Comparison of ENCODE assay signal across 8 cellular contexts in genomic region chr2:161159829-161160225, GRCh38. TPM values are rescaled to one million over a fixed set of nuclear protein-coding genes. Genes with fewer than 3 reads are reported as not detected.
A peak's percentile ranks its signal among the peaks of the same experiment; 100 is the strongest.
DNase-seq lines count a peak whose midpoint lies in the region; ATAC-seq and TF ChIP-seq lines count a peak whose summit lies in the region.

No MANE protein-coding gene starts in this region.

- WGBS in right cardiac atrium: 9% methylated on average over 7 of the region's 7 CpGs
- WGBS in testis, 2 donors: 4 to 7% methylated on average over 7 of the region's 7 CpGs

- no peaks in the 10 kb centered on the region for H3K27me3 ChIP-seq in SJSA1 (replicated peaks)
- no peaks in the 10 kb centered on the region for H3K27me3 ChIP-seq in right cardiac atrium (ENCODE audit: control insufficient read depth, insufficient read depth)
- no peaks in the 10 kb centered on the region for H3K27me3 ChIP-seq in testis

- no peak for TF ChIP-seq CTCF in AG04449 (IDR thresholded peaks at IDR 0.05; ENCODE audit: insufficient read depth, low read length, missing control alignments)
- no peak for TF ChIP-seq CTCF in testis (IDR thresholded peaks at IDR 0.05)

- H3K27ac ChIP-seq in SJSA1 (no peak overlapping the region; the same call in 1 of the 2 replicates), right cardiac atrium (ENCODE audit: low read length) (peak overlapping the region; percentile 80), testis (peak overlapping the region; percentile 90 to 91)

- intact Hi-C loops in right cardiac atrium (cut with DNase I) (no loop called here), testis (cut with DNase I; ENCODE audit: low total_unique reads) (no loop called here)

- DNase-seq in AG04449 (ENCODE audit: low read depth, low spot score): no peak
- peak in 1 of 2 experiments; percentile 39 for DNase-seq in SJSA1 (ENCODE audit: low read depth in 1 of 2, low spot score in 2 of 2)
- no peak for DNase-seq in right cardiac atrium
- DNase-seq in testis: no peak
- no peak for DNase-seq in SIG-M5 treated with dmso at 0.1 percent for 504 hours (lab: John Stamatoyannopoulos, UW; ENCODE audit: unreplicated experiment)
- DNase-seq in NCI-H187 (lab: John Stamatoyannopoulos, UW): no peak
- no peak for DNase-seq in 8988T

- H3K36me3 ChIP-seq in SJSA1 (peaks cover 36% of the 10 kb centered on the region), testis (ENCODE audit: low read depth, missing control alignments) (no peaks in the 10 kb centered on the region)

- H3K4me3 ChIP-seq in AG04449 (ENCODE audit: low read depth, low read length) (peak overlapping the region; percentile 85), SJSA1 (peak overlapping the region; percentile 77), right cardiac atrium (ENCODE audit: low read length) (peak overlapping the region; percentile 87), testis (peak overlapping the region; percentile 90 to 97)

- CTCF ChIA-PET in AG04449 (lab: Yijun Ruan, JAX): no interaction called here

- POLR2A ChIA-PET in AG04449 (lab: Yijun Ruan, JAX): no interaction called here

- ATAC-seq in GM21528 (IDR thresholded peaks at IDR 0.05; ENCODE audit: low FRiP score, unreplicated experiment): peak; percentile 0
- no peak for ATAC-seq in right cardiac atrium

- no peak for TF ChIP-seq POLR2A in testis (IDR thresholded peaks at IDR 0.05)

- H3K9me3 ChIP-seq in SJSA1 (replicated peaks) (no peaks in the 10 kb centered on the region), right cardiac atrium (ENCODE audit: control insufficient read depth, low read length) (no peaks in the 10 kb centered on the region), testis (no peaks in the 10 kb centered on the region)

- H3K4me1 ChIP-seq in SJSA1 (replicated peaks) (peaks cover 29% of the 10 kb centered on the region), right cardiac atrium (ENCODE audit: control insufficient read depth, insufficient read depth, low read length) (no peaks in the 10 kb centered on the region), testis (peaks cover 11% of the 10 kb centered on the region)

RNA-seq across cellular contexts. Expression of gene TANK, which starts 0.4 kb away (rescaled TPM):
- total RNA-seq in SJSA1 (2014; rRNA removed; shearing (Covaris generic)): 67.5 and 106 TPM in 2 replicates
- total RNA-seq in right cardiac atrium (10 to 100 TPM; 26.4 to 40.9 (median 28.8) TPM), testis (10 to 100 TPM; 52.8 to 63.6 TPM)
- polyA plus RNA-seq in right cardiac atrium (24.1 TPM), testis (ENCODE audit: insufficient read depth, low read depth, low replicate concordance) (34.7 TPM)
